In the genomic region with DNA sequence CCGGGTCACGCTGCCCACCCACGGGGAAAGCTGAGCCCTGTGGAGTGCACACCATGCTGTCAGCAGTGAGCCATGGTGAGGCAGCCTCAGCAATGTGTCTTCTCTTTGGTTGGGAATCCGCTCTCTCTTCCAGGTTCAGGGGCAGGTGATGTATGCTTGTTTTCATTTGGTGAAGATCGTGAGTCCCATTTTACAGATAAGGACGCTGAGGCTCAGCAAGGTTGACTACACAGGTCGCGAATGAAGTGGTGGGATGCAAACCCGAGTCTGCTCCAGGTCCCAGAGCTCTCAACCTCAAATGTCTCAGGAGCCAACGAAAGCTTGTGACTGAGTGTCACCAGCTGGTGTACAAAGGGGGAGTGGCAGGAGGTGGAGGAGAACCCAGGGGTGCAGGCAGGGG, we compare ENCODE assay signal across 37 cellular contexts.
"Had no signal": no experiment of that assay in that cellular context is flagged by ENCODE, and none has a peak within 500 bp of the region (broad histone marks: within the 10 kb centered on the region; RNA-seq: fewer than 3 reads in every experiment).

No MANE protein-coding gene starts in this region.

- H3K9me3 Mint-ChIP-seq: activated CD4-positive, alpha-beta T cell treated with anti-CD3 and anti-CD28 coated beads, Interleukin-2, amount 10 ng/mL, durations not matched to agents 24 days and 14 days; activated naive CD4-positive, alpha-beta T cell treated with anti-CD3 and anti-CD28 coated beads, Interleukin-2, amount 50 U/mL, for 24 hours; activated naive CD8-positive, alpha-beta T cell treated with anti-CD3 and anti-CD28 coated beads for 36 hours; activated naive CD8-positive, alpha-beta T cell treated with anti-CD3 and anti-CD28 coated beads, Interleukin-2, amount 50 U/mL, for 24 hours; activated T-helper 1 cell treated with anti-CD3 and anti-CD28 coated beads, Interleukin-12 subunit alpha, Interleukin-12 subunit beta, Interleukin-2, Interleukin-4 antibody, amounts not matched to agents 30 ng/mL and 10 ng/mL and 1 ng/mL, durations not matched to agents 14 hours and 24 hours and 36 hours; activated T-helper 2 cell treated with anti-CD3 and anti-CD28 coated beads, Interferon-gamma antibody, Interleukin-2, Interleukin-4, amounts not matched to agents 10 μg/mL and 5 μg/mL and 100 μg/mL, durations not matched to agents 14 hours and 24 hours and 36 hours; dendritic cell treated with granulocyte-macrophage colony-stimulating factor and Interleukin-4, amounts not matched to agents 40 ng/mL and 50 ng/mL, for 4 days; T-cell; T-helper 1 cell treated with Interleukin-12 subunit alpha and Interleukin-12 subunit beta and Interleukin-4 antibody, amounts not matched to agents 30 μg/mL and 1 μg/mL, for 36 hours had no signal

- DNase-seq: activated CD4-positive, alpha-beta memory T cell treated with anti-CD3 and anti-CD28 coated beads for 36 hours; activated CD4-positive, alpha-beta T cell treated with anti-CD3 and anti-CD28 coated beads for 36 hours; activated CD4-positive, alpha-beta T cell treated with anti-CD3 and anti-CD28 coated beads, Interleukin-2, amount 10 ng/mL, durations not matched to agents 24 days and 14 days; activated CD4-positive, CD25-positive, alpha-beta regulatory T cell; activated CD4-positive, CD25-positive, alpha-beta regulatory T cell treated with anti-CD3 and anti-CD28 coated beads, Interleukin-2, amount 50 U/mL, for 72 hours; activated CD8-positive, alpha-beta memory T cell treated with anti-CD3 and anti-CD28 coated beads, Interleukin-2, amount 10 ng/mL, durations not matched to agents 7 days and 5 days; activated CD8-positive, alpha-beta memory T cell treated with anti-CD3 and anti-CD28 coated beads, Interleukin-2, amount 50 U/mL, for 4 hours; activated CD8-positive, alpha-beta T cell treated with anti-CD3 and anti-CD28 coated beads, Interleukin-2, amount 10 ng/mL, durations not matched to agents 7 days and 5 days; activated effector memory CD4-positive, alpha-beta T cell treated with anti-CD3 and anti-CD28 coated beads, Interleukin-2, amount 50 U/mL, for 16 hours; activated naive CD4-positive, alpha-beta T cell treated with anti-CD3 and anti-CD28 coated beads for 36 hours; activated naive CD8-positive, alpha-beta T cell treated with anti-CD3 and anti-CD28 coated beads for 36 hours; activated naive CD8-positive, alpha-beta T cell treated with anti-CD3 and anti-CD28 coated beads, Interleukin-2, amount 50 U/mL, for 24 hours; activated T-cell treated with anti-CD3 and anti-CD28 coated beads, Interleukin-2, amount 50 U/mL, for 1 hour; activated T-cell treated with anti-CD3 and anti-CD28 coated beads, Interleukin-2, amount 50 U/mL, for 48 hours; adrenal gland; amygdala; body of pancreas; central memory CD4-positive, alpha-beta T cell; cerebellar nuclear complex; colonic mucosa; dorsolateral prefrontal cortex; effector memory CD4-positive, alpha-beta T cell; endodermal cell; erythroblast; foreskin keratinocyte; gastrocnemius medialis; glutamatergic neuron; SW 1271; T-cell; T1000 had no signal

- H3K27ac Mint-ChIP-seq: activated CD4-positive, alpha-beta memory T cell treated with anti-CD3 and anti-CD28 coated beads for 36 hours; activated CD4-positive, alpha-beta T cell treated with anti-CD3 and anti-CD28 coated beads for 36 hours; activated CD4-positive, alpha-beta T cell treated with anti-CD3 and anti-CD28 coated beads, Interleukin-2, amount 10 ng/mL, durations not matched to agents 24 days and 14 days; activated CD8-positive, alpha-beta memory T cell treated with anti-CD3 and anti-CD28 coated beads, Interleukin-2, amount 10 ng/mL, durations not matched to agents 7 days and 5 days; activated CD8-positive, alpha-beta T cell treated with anti-CD3 and anti-CD28 coated beads, Interleukin-2, amount 10 ng/mL, durations not matched to agents 7 days and 5 days; activated naive CD4-positive, alpha-beta T cell treated with anti-CD3 and anti-CD28 coated beads for 36 hours; activated naive CD4-positive, alpha-beta T cell treated with anti-CD3 and anti-CD28 coated beads, Interleukin-2, amount 50 U/mL, for 24 hours; activated naive CD8-positive, alpha-beta T cell treated with anti-CD3 and anti-CD28 coated beads for 36 hours; activated naive CD8-positive, alpha-beta T cell treated with anti-CD3 and anti-CD28 coated beads, Interleukin-2, amount 50 U/mL, for 24 hours; activated T-helper 1 cell treated with anti-CD3 and anti-CD28 coated beads, Interleukin-12 subunit alpha, Interleukin-12 subunit beta, Interleukin-2, Interleukin-4 antibody, amounts not matched to agents 30 ng/mL and 10 ng/mL and 1 ng/mL, durations not matched to agents 14 hours and 24 hours and 36 hours; activated T-helper 2 cell treated with anti-CD3 and anti-CD28 coated beads, Interferon-gamma antibody, Interleukin-2, Interleukin-4, amounts not matched to agents 10 μg/mL and 5 μg/mL and 100 μg/mL, durations not matched to agents 14 hours and 24 hours and 36 hours; dendritic cell treated with granulocyte-macrophage colony-stimulating factor and Interleukin-4, amounts not matched to agents 40 ng/mL and 50 ng/mL, for 4 days; endodermal cell; T-cell; T-helper 1 cell treated with Interleukin-12 subunit alpha and Interleukin-12 subunit beta and Interleukin-4 antibody, amounts not matched to agents 30 μg/mL and 1 μg/mL, for 36 hours had no signal

- ATAC-seq: activated CD4-positive, alpha-beta T cell treated with anti-CD3 and anti-CD28 coated beads for 36 hours; activated CD8-positive, alpha-beta memory T cell treated with anti-CD3 and anti-CD28 coated beads, Interleukin-2, amount 10 ng/mL, durations not matched to agents 7 days and 5 days; activated CD8-positive, alpha-beta T cell treated with anti-CD3 and anti-CD28 coated beads, Interleukin-2, amount 10 ng/mL, durations not matched to agents 7 days and 5 days; activated naive CD8-positive, alpha-beta T cell treated with anti-CD3 and anti-CD28 coated beads, Interleukin-2, amount 50 U/mL, for 24 hours; body of pancreas; foreskin keratinocyte had no signal

- H3K4me3 Mint-ChIP-seq: activated CD4-positive, alpha-beta memory T cell treated with anti-CD3 and anti-CD28 coated beads for 36 hours; activated CD4-positive, alpha-beta T cell treated with anti-CD3 and anti-CD28 coated beads for 36 hours; activated CD4-positive, alpha-beta T cell treated with anti-CD3 and anti-CD28 coated beads, Interleukin-2, amount 10 ng/mL, durations not matched to agents 24 days and 14 days; activated CD8-positive, alpha-beta memory T cell treated with anti-CD3 and anti-CD28 coated beads, Interleukin-2, amount 10 ng/mL, durations not matched to agents 7 days and 5 days; activated CD8-positive, alpha-beta T cell treated with anti-CD3 and anti-CD28 coated beads, Interleukin-2, amount 10 ng/mL, durations not matched to agents 7 days and 5 days; activated naive CD4-positive, alpha-beta T cell treated with anti-CD3 and anti-CD28 coated beads for 36 hours; activated naive CD4-positive, alpha-beta T cell treated with anti-CD3 and anti-CD28 coated beads, Interleukin-2, amount 50 U/mL, for 24 hours; activated naive CD8-positive, alpha-beta T cell treated with anti-CD3 and anti-CD28 coated beads for 36 hours; activated naive CD8-positive, alpha-beta T cell treated with anti-CD3 and anti-CD28 coated beads, Interleukin-2, amount 50 U/mL, for 24 hours; activated T-helper 1 cell treated with anti-CD3 and anti-CD28 coated beads, Interleukin-12 subunit alpha, Interleukin-12 subunit beta, Interleukin-2, Interleukin-4 antibody, amounts not matched to agents 30 ng/mL and 10 ng/mL and 1 ng/mL, durations not matched to agents 14 hours and 24 hours and 36 hours; dendritic cell treated with granulocyte-macrophage colony-stimulating factor and Interleukin-4, amounts not matched to agents 40 ng/mL and 50 ng/mL, for 4 days; endodermal cell; T-cell; T-helper 1 cell treated with Interleukin-12 subunit alpha and Interleukin-12 subunit beta and Interleukin-4 antibody, amounts not matched to agents 30 μg/mL and 1 μg/mL, for 36 hours had no signal

- H3K27me3 ChIP-seq: body of pancreas, cardiac muscle cell, colonic mucosa, gastrocnemius medialis had no signal

- H3K36me3 ChIP-seq: adrenal gland, cardiac muscle cell, colonic mucosa, esophagus muscularis mucosa, gastrocnemius medialis had no signal

- H3K36me3 Mint-ChIP-seq: activated CD4-positive, alpha-beta memory T cell treated with anti-CD3 and anti-CD28 coated beads for 36 hours; activated CD8-positive, alpha-beta memory T cell treated with anti-CD3 and anti-CD28 coated beads, Interleukin-2, amount 10 ng/mL, durations not matched to agents 7 days and 5 days; activated naive CD4-positive, alpha-beta T cell treated with anti-CD3 and anti-CD28 coated beads, Interleukin-2, amount 50 U/mL, for 24 hours; activated naive CD8-positive, alpha-beta T cell treated with anti-CD3 and anti-CD28 coated beads for 36 hours; T-cell had no signal

- H3K4me3 ChIP-seq: adrenal gland, body of pancreas, cardiac muscle cell, colonic mucosa, dorsolateral prefrontal cortex, esophagus muscularis mucosa, gastrocnemius medialis had no signal

- H3K27ac ChIP-seq: adrenal gland, body of pancreas, cardiac muscle cell, colonic mucosa, dorsolateral prefrontal cortex, esophagus muscularis mucosa, foreskin keratinocyte had no signal

- H3K9me3 ChIP-seq: adrenal gland, body of pancreas, colonic mucosa, gastrocnemius medialis had no signal

- H3K4me1 ChIP-seq: adrenal gland, body of pancreas, colonic mucosa, foreskin keratinocyte, gastrocnemius medialis had no signal
